8 cellular contexts compared by ENCODE assay signal in genomic region chr7:76049295-76049694, GRCh38. TPM values are rescaled to one million over a fixed set of nuclear protein-coding genes. Genes with fewer than 3 reads are reported as not detected.
DNase-seq lines count a peak whose midpoint lies in the region; ATAC-seq and TF ChIP-seq lines count a peak whose summit lies in the region.

No MANE protein-coding gene starts in this region.

- CTCF ChIA-PET in Calu3 (lab: Charles Lee), result no interaction called here

- peak overlapping the region; percentile 75 for H3K27ac ChIP-seq in parathyroid adenoma

- H3K4me3 Mint-ChIP-seq in Calu3 (ENCODE audit: low read depth, unreplicated experiment) (peak overlapping the region; percentile 96), endothelial cell (ENCODE audit: unreplicated experiment) (peak overlapping the region; percentile 99)

- no TSS peak for BruUV-seq in Calu3 (replicated peaks; lab: Mats Ljungman, UMichigan)

- H3K27me3 ChIP-seq in parathyroid adenoma (ENCODE audit: control insufficient read depth, insufficient read depth, low read length), result no peaks in the 10 kb centered on the region

- H3K4me1 Mint-ChIP-seq in Calu3 (ENCODE audit: low read depth, unreplicated experiment) (peaks cover 25% of the 10 kb centered on the region), endothelial cell (ENCODE audit: unreplicated experiment) (peaks cover 23% of the 10 kb centered on the region)

- H3K27me3 Mint-ChIP-seq in Calu3 (ENCODE audit: unreplicated experiment) (no peaks in the 10 kb centered on the region), endothelial cell (ENCODE audit: unreplicated experiment) (peaks cover 5% of the 10 kb centered on the region)

- H2AFZ ChIP-seq in parathyroid adenoma, result no peak overlapping the region

- peak overlapping the region; percentile 96 for H3K4me2 ChIP-seq in parathyroid adenoma (ENCODE audit: low read length)

- H3K36me3 ChIP-seq in parathyroid adenoma (ENCODE audit: control insufficient read depth, insufficient read depth, low read length), result no peaks in the 10 kb centered on the region

- peaks cover 12% of the 10 kb centered on the region for H3K4me1 ChIP-seq in parathyroid adenoma

- intact Hi-C loops in Calu3 (cut with micrococcal nuclease; ENCODE audit: unreplicated experiment), result no loop called here

- H3K9me3 ChIP-seq in parathyroid adenoma (ENCODE audit: control insufficient read depth, low read length), result no peaks in the 10 kb centered on the region

- H3K36me3 Mint-ChIP-seq in Calu3 (ENCODE audit: insufficient read depth, unreplicated experiment), result peaks cover 36% of the 10 kb centered on the region
- H3K36me3 Mint-ChIP-seq in endothelial cell (ENCODE audit: low read depth, unreplicated experiment), result peaks cover 17% of the 10 kb centered on the region

- no peak for DNase-seq in Calu3
- no peak for DNase-seq in NB4 (ENCODE audit: low read depth)
- DNase-seq in endothelial cell (ENCODE audit: low spot score), result no peak
- DNase-seq in NCI-H526 treated with DMSO at 0.1 percent for 48 hours (lab: John Stamatoyannopoulos, UW), result no peak
- DNase-seq in hypothalamus (lab: John Stamatoyannopoulos, UW), result no peak
- no peak for DNase-seq in globus pallidus (ENCODE audit: low spot score)

- H3K9me3 Mint-ChIP-seq in Calu3 (ENCODE audit: low read depth, unreplicated experiment) (no peaks in the 10 kb centered on the region), endothelial cell (ENCODE audit: unreplicated experiment) (no peaks in the 10 kb centered on the region)

- TF ChIP-seq CTCF in Calu3 (IDR thresholded peaks at IDR 0.05; ENCODE audit: unreplicated experiment), result no peak
- no peak for TF ChIP-seq CTCF in NB4 (IDR thresholded peaks at IDR 0.05; ENCODE audit: low read depth, low read length)
- no peak for TF ChIP-seq CTCF in endothelial cell (IDR thresholded peaks at IDR 0.05; ENCODE audit: unreplicated experiment)
- TF ChIP-seq CTCF in parathyroid adenoma (IDR thresholded peaks at IDR 0.05), result no peak

- H3K79me2 ChIP-seq in parathyroid adenoma, result peaks cover 62% of the 10 kb centered on the region

- no peak for TF ChIP-seq POLR2A in NB4 (IDR thresholded peaks at IDR 0.05; ENCODE audit: extremely low read depth, insufficient read length)

- H3K9ac ChIP-seq in parathyroid adenoma, result no peak overlapping the region

- peak overlapping the region; percentile 99 for H3K4me3 ChIP-seq in NB4 (ENCODE audit: low read depth, low read length)
- peak overlapping the region; percentile 95 for H3K4me3 ChIP-seq in parathyroid adenoma (ENCODE audit: low read depth, low read length)

- ATAC-seq in GM18909 (IDR thresholded peaks at IDR 0.05; ENCODE audit: poor library complexity, unreplicated experiment), result no peak

- peak overlapping the region; percentile 50 for H3K27ac Mint-ChIP-seq in Calu3 (ENCODE audit: unreplicated experiment)
- peak overlapping the region; percentile 2 for H3K27ac Mint-ChIP-seq in endothelial cell (ENCODE audit: unreplicated experiment)

RNA-seq across cellular contexts. Expression of gene MDH2, which starts 1.4 kb away (rescaled TPM):
- 154 and 160 TPM in 2 replicates for total RNA-seq in Calu3 (2022)
- 109 TPM for total RNA-seq in endothelial cell (ENCODE audit: unreplicated experiment)

RNA-seq across cellular contexts. Expression of gene STYXL1, which starts 1.5 kb away (rescaled TPM):
- 39.9 and 46.2 TPM in 2 replicates for total RNA-seq in Calu3 (2022)
- total RNA-seq in endothelial cell (ENCODE audit: unreplicated experiment), result 46.3 TPM

RNA-seq across cellular contexts. Expression of gene TMEM120A, which starts 54.9 kb away (rescaled TPM):
- total RNA-seq in Calu3 (2022) (19.3 and 30.8 TPM in 2 replicates), endothelial cell (ENCODE audit: unreplicated experiment) (18.2 TPM)
